In the genomic region with DNA sequence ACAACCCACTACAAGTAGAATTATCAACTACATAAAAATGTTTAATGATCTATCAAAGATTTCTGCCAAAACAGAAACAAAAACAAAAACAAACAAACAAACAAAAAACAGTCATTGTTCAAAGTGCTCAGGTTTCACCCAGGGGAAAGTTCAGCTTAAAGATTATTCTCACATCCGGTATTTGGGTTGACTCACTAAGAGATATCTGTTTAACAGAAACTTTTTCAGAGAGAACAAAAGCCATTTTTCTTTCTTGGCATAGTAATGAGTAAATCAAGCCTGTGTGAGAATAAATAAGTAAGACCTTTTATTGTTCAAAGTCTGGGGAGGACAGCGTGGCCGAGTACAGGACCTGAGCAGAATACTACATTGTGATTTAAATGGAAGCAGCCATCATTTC, we compare ENCODE assay signal across 25 cellular contexts.
DNase-seq lines count a peak whose midpoint lies in the region; ATAC-seq and TF ChIP-seq lines count a peak whose summit lies in the region.
"Had no signal": no experiment of that assay in that cellular context is flagged by ENCODE, and none has a peak within 500 bp of the region (broad histone marks: within the 10 kb centered on the region; RNA-seq: fewer than 3 reads in every experiment).

No MANE protein-coding gene starts in this region.

- no peaks in the 10 kb centered on the region for H3K27me3 Mint-ChIP-seq in Calu3 (ENCODE audit: unreplicated experiment)

- intact Hi-C loops in Calu3 (cut with micrococcal nuclease; ENCODE audit: unreplicated experiment) (no loop called here), esophagus squamous epithelium (cut with DNase I) (no loop called here)

- 73 to 80% methylated on average over 3 of the region's 3 CpGs for WGBS in esophagus squamous epithelium, 2 donors

- no peaks in the 10 kb centered on the region for H3K9me3 ChIP-seq in esophagus squamous epithelium
- H3K9me3 ChIP-seq: BE2C, pancreas had no signal

- no TSS peak for BruUV-seq in Calu3 (replicated peaks; lab: Mats Ljungman, UMichigan)

- CTCF ChIA-PET in Calu3 (lab: Charles Lee) = interaction anchor here (0.6 kb wide), 1 partner anchor 177 kb away, joined by 4 read pairs; the partner anchor contains the start of gene ENPP5

- no peaks in the 10 kb centered on the region for H3K36me3 Mint-ChIP-seq in Calu3 (ENCODE audit: insufficient read depth, unreplicated experiment)
- H3K36me3 Mint-ChIP-seq: mesothelial cell of epicardium; natural killer cell treated with Interleukin-12 subunit alpha and Interleukin-12 subunit beta and Interleukin-15 and Interleukin-18, amount 100 ng/mL, for 72 hours had no signal

- ATAC-seq in GM19467 (IDR thresholded peaks at IDR 0.05; ENCODE audit: unreplicated experiment) (peak; percentile 63), GM19351 (IDR thresholded peaks at IDR 0.05; ENCODE audit: unreplicated experiment) (no peak), GM21367 (IDR thresholded peaks at IDR 0.05; ENCODE audit: unreplicated experiment) (no peak)
- ATAC-seq: activated CD8-positive, alpha-beta T cell treated with anti-CD3 and anti-CD28 coated beads, Interleukin-2, amount 10 ng/mL, durations not matched to agents 7 days and 5 days; left lung; natural killer cell treated with Interleukin-12 subunit alpha and Interleukin-12 subunit beta and Interleukin-15 and Interleukin-18, amount 100 ng/mL, for 72 hours; sciatic nerve had no signal

- peaks cover 0 to 6% (median 0%) of the 10 kb centered on the region in 3 donors for H3K4me1 ChIP-seq in esophagus squamous epithelium
- H3K4me1 ChIP-seq: BE2C, left lung, pancreas had no signal

- H3K36me3 ChIP-seq in esophagus squamous epithelium = no peaks in the 10 kb centered on the region
- H3K36me3 ChIP-seq: BE2C, left lung, pancreas had no signal

- no peak overlapping the region for H3K27ac ChIP-seq in esophagus squamous epithelium
- H3K27ac ChIP-seq: GM23248, left lung had no signal

- no peak for TF ChIP-seq CTCF in Calu3 (IDR thresholded peaks at IDR 0.05; ENCODE audit: unreplicated experiment)
- TF ChIP-seq CTCF in esophagus squamous epithelium (IDR thresholded peaks at IDR 0.05) = no peak

- peak overlapping the region; percentile 63 for H3K27ac Mint-ChIP-seq in Calu3 (ENCODE audit: unreplicated experiment)
- H3K27ac Mint-ChIP-seq: activated CD8-positive, alpha-beta T cell treated with anti-CD3 and anti-CD28 coated beads, Interleukin-2, amount 10 ng/mL, durations not matched to agents 7 days and 5 days; mesothelial cell of epicardium; natural killer cell treated with Interleukin-12 subunit alpha and Interleukin-12 subunit beta and Interleukin-15 and Interleukin-18, amount 100 ng/mL, for 72 hours had no signal

- peaks cover 16% of the 10 kb centered on the region for H3K4me1 Mint-ChIP-seq in Calu3 (ENCODE audit: low read depth, unreplicated experiment)

- H3K4me3 ChIP-seq in esophagus squamous epithelium = no peak overlapping the region
- H3K4me3 ChIP-seq: GM23248, left lung, pancreas had no signal

- H3K4me3 Mint-ChIP-seq in Calu3 (ENCODE audit: low read depth, unreplicated experiment) = no peak overlapping the region
- H3K4me3 Mint-ChIP-seq: activated CD8-positive, alpha-beta T cell treated with anti-CD3 and anti-CD28 coated beads, Interleukin-2, amount 10 ng/mL, durations not matched to agents 7 days and 5 days; mesothelial cell of epicardium; natural killer cell treated with Interleukin-12 subunit alpha and Interleukin-12 subunit beta and Interleukin-15 and Interleukin-18, amount 100 ng/mL, for 72 hours had no signal

- DNase-seq in Calu3 = no peak
- DNase-seq in HPDE6-E6E7 (ENCODE audit: extremely low spot score) = peak; percentile 9
- peak; percentile 26 for DNase-seq in iris pigment epithelial cell (ENCODE audit: low read depth)
- DNase-seq in esophagus squamous epithelium (lab: John Stamatoyannopoulos, UW) = no peak
- DNase-seq in activated naive CD4-positive, alpha-beta T cell treated with anti-CD3 and anti-CD28 coated beads, Interleukin-2, amount 50 U/mL, for 16 hours = no peak
- DNase-seq: activated CD4-positive, alpha-beta T cell treated with anti-CD3 and anti-CD28 coated beads for 1 hour; activated CD8-positive, alpha-beta T cell treated with anti-CD3 and anti-CD28 coated beads, Interleukin-2, amount 10 ng/mL, durations not matched to agents 7 days and 5 days; activated naive CD4-positive, alpha-beta T cell treated with Interleukin-2 at 50 U/mL for 16 hours; amniotic stem cell; BE2C; dermis blood vessel endothelial cell; GM23248; head of caudate nucleus; left lung; NCI-H1105 treated with DMSO at 0.1 percent for 48 hours; NCI-H2029 treated with DMSO at 0.1 percent for 48 hours; NCI-H345; pancreas; SHP77 had no signal

- H3K27me3 ChIP-seq in esophagus squamous epithelium = no peaks in the 10 kb centered on the region
- H3K27me3 ChIP-seq: BE2C, left lung, pancreas had no signal

- H3K9me3 Mint-ChIP-seq in Calu3 (ENCODE audit: low read depth, unreplicated experiment) = no peaks in the 10 kb centered on the region
- H3K9me3 Mint-ChIP-seq: natural killer cell treated with Interleukin-12 subunit alpha and Interleukin-12 subunit beta and Interleukin-15 and Interleukin-18, amount 100 ng/mL, for 72 hours had no signal

- TF ChIP-seq POLR2A in esophagus squamous epithelium (IDR thresholded peaks at IDR 0.05) = no peak

Comparison
In these comparisons a context has a peak if more than half of its experiments do, and no peak if none do; other contexts are left out.
1. DNase-seq: peak in HPDE6-E6E7 (single experiment) and iris pigment epithelial cell (single experiment); none in Calu3 (single experiment), esophagus squamous epithelium (single experiment) and activated naive CD4-positive, alpha-beta T cell treated with anti-CD3 and anti-CD28 coated beads, Interleukin-2, amount 50 U/mL, for 16 hours (single experiment).